In the genomic region with DNA sequence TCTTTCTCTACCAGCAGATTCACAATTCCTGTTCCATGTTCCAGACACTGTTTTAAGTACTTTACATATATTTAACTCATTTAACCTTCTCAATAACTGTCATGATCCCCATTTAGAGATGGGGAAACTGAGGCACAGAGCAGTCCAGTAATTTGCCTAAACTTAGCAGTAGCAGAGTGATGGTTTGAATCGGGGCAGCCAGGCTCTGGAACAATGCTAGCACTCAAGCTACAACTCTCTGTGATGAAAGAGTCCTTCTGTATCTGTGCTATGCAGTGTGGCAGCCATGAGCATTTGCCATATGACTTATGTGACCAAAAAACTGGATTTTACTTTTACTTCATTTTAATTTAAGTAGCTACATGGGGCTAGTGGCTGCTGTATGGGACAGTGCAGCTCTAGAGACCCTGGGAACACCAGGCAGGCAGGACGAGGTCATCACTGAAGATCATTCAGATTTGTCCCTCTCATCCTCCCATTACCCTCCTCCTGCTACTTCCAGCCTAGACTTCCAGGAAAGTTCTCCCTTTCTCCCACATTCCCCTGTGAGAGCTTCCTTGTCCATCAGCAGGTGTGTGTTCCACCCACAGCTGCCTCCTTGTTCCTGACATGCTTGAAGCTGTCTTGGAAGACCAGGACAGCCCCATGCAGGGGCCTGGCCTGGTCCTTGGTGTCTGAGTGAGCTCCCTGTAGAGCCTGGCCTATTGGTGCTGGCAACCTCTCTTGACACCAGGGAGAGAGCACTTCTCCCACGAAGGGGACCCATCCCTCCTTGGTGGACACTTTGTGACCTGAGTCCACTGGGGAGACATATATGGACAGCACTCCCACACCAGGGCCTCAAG, we compare ENCODE assay signal across 1 cellular context.
A peak's percentile ranks its signal among the peaks of the same experiment; 100 is the strongest.
TF ChIP-seq lines count a peak whose summit lies in the region.

No MANE protein-coding gene starts in this region.

TF ChIP-seq in K562, 482 proteins besides CTCF, POLR2A, EP300 and RAD21 (continued from another document):
- TF ChIP-seq, protein P1, sequence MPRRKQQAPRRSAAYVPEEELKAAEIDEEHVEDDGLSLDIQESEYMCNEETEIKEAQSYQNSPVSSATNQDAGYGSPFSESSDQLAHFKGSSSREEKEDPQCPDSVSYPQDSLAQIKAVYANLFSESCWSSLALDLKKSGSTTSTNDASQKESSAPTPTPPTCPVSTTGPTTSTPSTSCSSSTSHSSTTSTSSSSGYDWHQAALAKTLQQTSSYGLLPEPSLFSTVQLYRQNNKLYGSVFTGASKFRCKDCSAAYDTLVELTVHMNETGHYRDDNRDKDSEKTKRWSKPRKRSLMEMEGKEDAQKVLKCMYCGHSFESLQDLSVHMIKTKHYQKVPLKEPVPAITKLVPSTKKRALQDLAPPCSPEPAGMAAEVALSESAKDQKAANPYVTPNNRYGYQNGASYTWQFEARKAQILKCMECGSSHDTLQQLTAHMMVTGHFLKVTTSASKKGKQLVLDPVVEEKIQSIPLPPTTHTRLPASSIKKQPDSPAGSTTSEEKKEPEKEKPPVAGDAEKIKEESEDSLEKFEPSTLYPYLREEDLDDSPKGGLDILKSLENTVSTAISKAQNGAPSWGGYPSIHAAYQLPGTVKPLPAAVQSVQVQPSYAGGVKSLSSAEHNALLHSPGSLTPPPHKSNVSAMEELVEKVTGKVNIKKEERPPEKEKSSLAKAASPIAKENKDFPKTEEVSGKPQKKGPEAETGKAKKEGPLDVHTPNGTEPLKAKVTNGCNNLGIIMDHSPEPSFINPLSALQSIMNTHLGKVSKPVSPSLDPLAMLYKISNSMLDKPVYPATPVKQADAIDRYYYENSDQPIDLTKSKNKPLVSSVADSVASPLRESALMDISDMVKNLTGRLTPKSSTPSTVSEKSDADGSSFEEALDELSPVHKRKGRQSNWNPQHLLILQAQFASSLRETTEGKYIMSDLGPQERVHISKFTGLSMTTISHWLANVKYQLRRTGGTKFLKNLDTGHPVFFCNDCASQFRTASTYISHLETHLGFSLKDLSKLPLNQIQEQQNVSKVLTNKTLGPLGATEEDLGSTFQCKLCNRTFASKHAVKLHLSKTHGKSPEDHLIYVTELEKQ (CRISPR knock-in tag; IDR thresholded peaks at IDR 0.05) = peak; percentile 43; the same call in 1 of the 2 replicates
- TF ChIP-seq POLR2B (IDR thresholded peaks at IDR 0.05; ENCODE audit: low read depth, partially characterized antibody) (peak; percentile 23), GABPB1 (CRISPR knock-in tag; IDR thresholded peaks at IDR 0.05) (0 out of 2 replicates have a peak, but pooled peaks have one; percentile 4), ETV1 (tag; conservative IDR thresholded peaks at IDR 0.05; ENCODE audit: low read depth) (0 out of 2 replicates have a peak, but pooled peaks have one; percentile 23), ZNF197 (CRISPR knock-in tag; IDR thresholded peaks at IDR 0.05; ENCODE audit: low read depth) (0 out of 2 replicates have a peak, but pooled peaks have one; percentile 44)
- TF ChIP-seq, protein P2, sequence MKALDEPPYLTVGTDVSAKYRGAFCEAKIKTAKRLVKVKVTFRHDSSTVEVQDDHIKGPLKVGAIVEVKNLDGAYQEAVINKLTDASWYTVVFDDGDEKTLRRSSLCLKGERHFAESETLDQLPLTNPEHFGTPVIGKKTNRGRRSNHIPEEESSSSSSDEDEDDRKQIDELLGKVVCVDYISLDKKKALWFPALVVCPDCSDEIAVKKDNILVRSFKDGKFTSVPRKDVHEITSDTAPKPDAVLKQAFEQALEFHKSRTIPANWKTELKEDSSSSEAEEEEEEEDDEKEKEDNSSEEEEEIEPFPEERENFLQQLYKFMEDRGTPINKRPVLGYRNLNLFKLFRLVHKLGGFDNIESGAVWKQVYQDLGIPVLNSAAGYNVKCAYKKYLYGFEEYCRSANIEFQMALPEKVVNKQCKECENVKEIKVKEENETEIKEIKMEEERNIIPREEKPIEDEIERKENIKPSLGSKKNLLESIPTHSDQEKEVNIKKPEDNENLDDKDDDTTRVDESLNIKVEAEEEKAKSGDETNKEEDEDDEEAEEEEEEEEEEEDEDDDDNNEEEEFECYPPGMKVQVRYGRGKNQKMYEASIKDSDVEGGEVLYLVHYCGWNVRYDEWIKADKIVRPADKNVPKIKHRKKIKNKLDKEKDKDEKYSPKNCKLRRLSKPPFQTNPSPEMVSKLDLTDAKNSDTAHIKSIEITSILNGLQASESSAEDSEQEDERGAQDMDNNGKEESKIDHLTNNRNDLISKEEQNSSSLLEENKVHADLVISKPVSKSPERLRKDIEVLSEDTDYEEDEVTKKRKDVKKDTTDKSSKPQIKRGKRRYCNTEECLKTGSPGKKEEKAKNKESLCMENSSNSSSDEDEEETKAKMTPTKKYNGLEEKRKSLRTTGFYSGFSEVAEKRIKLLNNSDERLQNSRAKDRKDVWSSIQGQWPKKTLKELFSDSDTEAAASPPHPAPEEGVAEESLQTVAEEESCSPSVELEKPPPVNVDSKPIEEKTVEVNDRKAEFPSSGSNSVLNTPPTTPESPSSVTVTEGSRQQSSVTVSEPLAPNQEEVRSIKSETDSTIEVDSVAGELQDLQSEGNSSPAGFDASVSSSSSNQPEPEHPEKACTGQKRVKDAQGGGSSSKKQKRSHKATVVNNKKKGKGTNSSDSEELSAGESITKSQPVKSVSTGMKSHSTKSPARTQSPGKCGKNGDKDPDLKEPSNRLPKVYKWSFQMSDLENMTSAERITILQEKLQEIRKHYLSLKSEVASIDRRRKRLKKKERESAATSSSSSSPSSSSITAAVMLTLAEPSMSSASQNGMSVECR (CRISPR knock-in tag; IDR thresholded peaks at IDR 0.05) = 0 out of 2 replicates have a peak, but pooled peaks have one; percentile 7
- TF ChIP-seq, protein P3, sequence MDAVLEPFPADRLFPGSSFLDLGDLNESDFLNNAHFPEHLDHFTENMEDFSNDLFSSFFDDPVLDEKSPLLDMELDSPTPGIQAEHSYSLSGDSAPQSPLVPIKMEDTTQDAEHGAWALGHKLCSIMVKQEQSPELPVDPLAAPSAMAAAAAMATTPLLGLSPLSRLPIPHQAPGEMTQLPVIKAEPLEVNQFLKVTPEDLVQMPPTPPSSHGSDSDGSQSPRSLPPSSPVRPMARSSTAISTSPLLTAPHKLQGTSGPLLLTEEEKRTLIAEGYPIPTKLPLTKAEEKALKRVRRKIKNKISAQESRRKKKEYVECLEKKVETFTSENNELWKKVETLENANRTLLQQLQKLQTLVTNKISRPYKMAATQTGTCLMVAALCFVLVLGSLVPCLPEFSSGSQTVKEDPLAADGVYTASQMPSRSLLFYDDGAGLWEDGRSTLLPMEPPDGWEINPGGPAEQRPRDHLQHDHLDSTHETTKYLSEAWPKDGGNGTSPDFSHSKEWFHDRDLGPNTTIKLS (IDR thresholded peaks at IDR 0.05; ENCODE audit: borderline replicate concordance, low read depth) = peak; percentile 9; the same call in 1 of the 2 replicates
